Comparison of ENCODE assay signal across 10 cellular contexts in the genomic region with DNA sequence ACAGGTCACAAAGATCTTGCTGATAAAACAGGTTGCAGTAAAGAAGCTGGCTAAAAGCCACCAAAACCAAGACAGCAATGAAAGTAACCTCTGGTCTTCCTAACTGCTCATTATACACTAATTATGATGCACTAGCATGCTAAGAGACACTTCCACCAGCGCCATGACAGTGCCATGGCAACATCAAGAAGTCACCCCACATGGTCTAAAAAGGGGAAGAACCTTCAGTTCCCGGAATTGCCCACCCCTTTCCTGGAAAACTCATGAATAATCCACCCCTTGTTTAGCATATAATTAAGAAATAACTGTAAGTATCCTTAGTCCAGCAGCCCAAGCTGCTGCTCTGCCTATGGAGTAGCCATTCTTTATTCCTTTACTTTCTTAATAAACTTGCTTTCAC. TPM values are rescaled to one million over a fixed set of nuclear protein-coding genes. Genes with fewer than 3 reads are reported as not detected.
DNase-seq lines count a peak whose midpoint lies in the region; ATAC-seq and TF ChIP-seq lines count a peak whose summit lies in the region.
"Not testable (repeated sequence)": the region's sequence is repeated elsewhere in the genome, so short reads cannot be mapped to it uniquely, and the experiment has no call there.
"Had no signal": no experiment of that assay in that cellular context is flagged by ENCODE, and none has a peak within 500 bp of the region (broad histone marks: within the 10 kb centered on the region; RNA-seq: fewer than 3 reads in every experiment).

No MANE protein-coding gene starts in this region.

- peaks cover 44% of the 10 kb centered on the region for H3K4me1 Mint-ChIP-seq in CD4-positive, alpha-beta T cell (ENCODE audit: low read depth)
- peaks cover 35% of the 10 kb centered on the region for H3K4me1 Mint-ChIP-seq in T-helper 2 cell treated with Interferon-gamma antibody and Interleukin-4, amounts not matched to agents 5 μg/mL and 100 μg/mL, for 36 hours (ENCODE audit: low read depth)
- H3K4me1 Mint-ChIP-seq in activated CD4-positive, alpha-beta memory T cell treated with anti-CD3 and anti-CD28 coated beads for 36 hours (ENCODE audit: low read depth) = peaks cover 44% of the 10 kb centered on the region
- peaks cover 30% of the 10 kb centered on the region for H3K4me1 Mint-ChIP-seq in stimulated activated effector memory CD8-positive, alpha-beta T cell treated with anti-CD3 and anti-CD28 coated beads, Interleukin-12 subunit alpha, Interleukin-12 subunit beta, amount 100 ng/mL, for 72 hours

- H3K27me3 Mint-ChIP-seq in CD4-positive, alpha-beta T cell; T-helper 2 cell treated with Interferon-gamma antibody and Interleukin-4, amounts not matched to agents 5 μg/mL and 100 μg/mL, for 36 hours (ENCODE audit: low read depth); activated CD4-positive, alpha-beta memory T cell treated with anti-CD3 and anti-CD28 coated beads for 36 hours: not testable (repeated sequence)

- H3K9me3 ChIP-seq in CD4-positive, alpha-beta T cell (ENCODE audit: control insufficient read depth, low read length) = not testable (repeated sequence)

- POLR2A ChIA-PET in CD4-positive, alpha-beta T cell (lab: Charles Lee); activated CD4-positive, alpha-beta memory T cell treated with anti-CD3 and anti-CD28 coated beads for 36 hours (lab: Charles Lee): not testable (repeated sequence)

- not testable (repeated sequence) for H3K9me3 Mint-ChIP-seq in CD4-positive, alpha-beta T cell; T-helper 2 cell treated with Interferon-gamma antibody and Interleukin-4, amounts not matched to agents 5 μg/mL and 100 μg/mL, for 36 hours; activated CD4-positive, alpha-beta memory T cell treated with anti-CD3 and anti-CD28 coated beads for 36 hours; stimulated activated effector memory CD8-positive, alpha-beta T cell treated with anti-CD3 and anti-CD28 coated beads, Interleukin-12 subunit alpha, Interleukin-12 subunit beta, amount 100 ng/mL, for 72 hours

- intact Hi-C loops in CD4-positive, alpha-beta T cell (cut with DNase I, micrococcal nuclease) = not testable (repeated sequence)
- intact Hi-C loops in activated CD4-positive, alpha-beta memory T cell treated with anti-CD3 and anti-CD28 coated beads for 36 hours (cut with micrococcal nuclease) = loop anchor here (1.0 to 10.0 kb wide), 2 partner anchors 34 to 106 kb away; a partner anchor contains a TSS

- not testable (repeated sequence) for ATAC-seq in CD4-positive, alpha-beta T cell (ENCODE audit: poor library complexity); stimulated activated effector memory CD8-positive, alpha-beta T cell treated with anti-CD3 and anti-CD28 coated beads, Interleukin-12 subunit alpha, Interleukin-12 subunit beta, amount 100 ng/mL, for 72 hours

- not testable (repeated sequence) for DNase-seq in CD4-positive, alpha-beta T cell
- DNase-seq in KG1 (lab: John Stamatoyannopoulos, UW) (peak; percentile 19), NCI-H748 (lab: John Stamatoyannopoulos, UW; ENCODE audit: unreplicated experiment) (peak; percentile 2), inferior parietal cortex (ENCODE audit: extremely low spot score) (peak; percentile 18)
- DNase-seq in T-helper 2 cell treated with Interferon-gamma antibody and Interleukin-4, amounts not matched to agents 5 μg/mL and 100 μg/mL, for 36 hours (ENCODE audit: low spot score) = peak; percentile 33
- DNase-seq in activated CD4-positive, alpha-beta memory T cell treated with anti-CD3 and anti-CD28 coated beads for 36 hours = peak; percentile 67
- DNase-seq in activated naive CD4-positive, alpha-beta T cell treated with Interleukin-2 at 50 U/mL for 16 hours = peak; percentile 2
- DNase-seq in stimulated activated effector memory CD8-positive, alpha-beta T cell treated with anti-CD3 and anti-CD28 coated beads, Interleukin-12 subunit alpha, Interleukin-12 subunit beta, amount 100 ng/mL, for 72 hours (ENCODE audit: low spot score in 2 of 2) = peak; percentile 2 to 63

- peak overlapping the region; percentile 51 for H3K4me3 Mint-ChIP-seq in CD4-positive, alpha-beta T cell
- not testable (repeated sequence) for H3K4me3 Mint-ChIP-seq in T-helper 2 cell treated with Interferon-gamma antibody and Interleukin-4, amounts not matched to agents 5 μg/mL and 100 μg/mL, for 36 hours; activated CD4-positive, alpha-beta memory T cell treated with anti-CD3 and anti-CD28 coated beads for 36 hours; stimulated activated effector memory CD8-positive, alpha-beta T cell treated with anti-CD3 and anti-CD28 coated beads, Interleukin-12 subunit alpha, Interleukin-12 subunit beta, amount 100 ng/mL, for 72 hours

- peaks cover 26% of the 10 kb centered on the region for H3K36me3 Mint-ChIP-seq in CD4-positive, alpha-beta T cell (ENCODE audit: low read depth)
- H3K36me3 Mint-ChIP-seq in T-helper 2 cell treated with Interferon-gamma antibody and Interleukin-4, amounts not matched to agents 5 μg/mL and 100 μg/mL, for 36 hours (ENCODE audit: low read depth) = peaks cover 19% of the 10 kb centered on the region
- H3K36me3 Mint-ChIP-seq in activated CD4-positive, alpha-beta memory T cell treated with anti-CD3 and anti-CD28 coated beads for 36 hours = peaks cover 20% of the 10 kb centered on the region
- peaks cover 16% of the 10 kb centered on the region for H3K36me3 Mint-ChIP-seq in stimulated activated effector memory CD8-positive, alpha-beta T cell treated with anti-CD3 and anti-CD28 coated beads, Interleukin-12 subunit alpha, Interleukin-12 subunit beta, amount 100 ng/mL, for 72 hours

- CTCF ChIA-PET in CD4-positive, alpha-beta T cell (lab: Charles Lee); activated CD4-positive, alpha-beta memory T cell treated with anti-CD3 and anti-CD28 coated beads for 36 hours (lab: Charles Lee): not testable (repeated sequence)

- H3K27ac Mint-ChIP-seq in CD4-positive, alpha-beta T cell = peak overlapping the region; percentile 47
- H3K27ac Mint-ChIP-seq in T-helper 2 cell treated with Interferon-gamma antibody and Interleukin-4, amounts not matched to agents 5 μg/mL and 100 μg/mL, for 36 hours = peak overlapping the region; percentile 12
- H3K27ac Mint-ChIP-seq in activated CD4-positive, alpha-beta memory T cell treated with anti-CD3 and anti-CD28 coated beads for 36 hours = peak overlapping the region; percentile 54
- not testable (repeated sequence) for H3K27ac Mint-ChIP-seq in stimulated activated effector memory CD8-positive, alpha-beta T cell treated with anti-CD3 and anti-CD28 coated beads, Interleukin-12 subunit alpha, Interleukin-12 subunit beta, amount 100 ng/mL, for 72 hours

- H3K27me3 ChIP-seq in CD4-positive, alpha-beta T cell (ENCODE audit: control insufficient read depth, insufficient read depth, low read length) = not testable (repeated sequence)

- TF ChIP-seq CTCF in CD4-positive, alpha-beta T cell (IDR thresholded peaks at IDR 0.05) = not testable (repeated sequence)

- H3K27ac ChIP-seq in CD4-positive, alpha-beta T cell (ENCODE audit: low read depth, low read length) = not testable (repeated sequence)

RNA-seq across cellular contexts. Expression of a gene that starts 3.1 kb away (rescaled TPM):
- total RNA-seq in CD4-positive, alpha-beta T cell = 10 to 100 TPM; 63.7 to 67.4 TPM
- total RNA-seq in activated CD4-positive, alpha-beta memory T cell treated with anti-CD3 and anti-CD28 coated beads for 36 hours = 10 to 100 TPM; 95.2 to 99.6 TPM
- total RNA-seq: epithelial cell of proximal tubule, GM23248 had no signal

RNA-seq across cellular contexts. Expression of a gene that starts 16.1 kb away (rescaled TPM):
- 1 to 10 TPM; 7.7 to 8.4 TPM for total RNA-seq in CD4-positive, alpha-beta T cell
- 10 to 100 TPM; 32.3 to 35.6 TPM for total RNA-seq in activated CD4-positive, alpha-beta memory T cell treated with anti-CD3 and anti-CD28 coated beads for 36 hours
